ENCODE assay signal across 8 cellular contexts in genomic region chr4:37686373-37687174, GRCh38. TPM values are rescaled to one million over a fixed set of nuclear protein-coding genes. Genes with fewer than 3 reads are reported as not detected.
DNase-seq lines count a peak whose midpoint lies in the region; ATAC-seq and TF ChIP-seq lines count a peak whose summit lies in the region.

TSS of gene RELL1 (minus strand) at chr4:37686376. CDS start at chr4:37686287, 89 bp downstream.

- intact Hi-C loops in PC-3 (cut with micrococcal nuclease), result loop anchor here (5.0 kb wide), 2 partner anchors 39 to 116 kb away; no protein-coding TSS in a partner anchor

- BruUV-seq in PC-3 (replicated peaks; lab: Mats Ljungman, UMichigan), result no TSS peak

- H3F3A ChIP-seq in PC-3 (ENCODE audit: low read length, unreplicated experiment), result no peaks in the 10 kb centered on the region

- H3K9me2 ChIP-seq in PC-3 (replicated peaks; ENCODE audit: low read length), result no peaks in the 10 kb centered on the region

- H3K79me2 ChIP-seq in PC-3 (ENCODE audit: low read length), result no peaks in the 10 kb centered on the region

- H4K20me1 ChIP-seq in PC-3 (ENCODE audit: low read length), result no peaks in the 10 kb centered on the region

- H3K4me2 ChIP-seq in PC-3 (ENCODE audit: low read length), result peak within 1 kb of the TSS; percentile 96

- CTCF ChIA-PET in PC-3 (lab: Charles Lee), result interaction anchor here (0.6 to 0.9 kb wide), 4 partner anchors 71 to 140 kb away, joined by 3 to 6 read pairs (median 3); partner anchors contain the start of gene PGM2

- no peaks in the 10 kb centered on the region for H3K36me3 ChIP-seq in PC-3 (ENCODE audit: low read depth, low read length)

- H2AFZ ChIP-seq in PC-3 (ENCODE audit: low read length), result peak within 1 kb of the TSS; percentile 93

- POLR2A ChIA-PET in PC-3 (lab: Charles Lee; ENCODE audit: unreplicated experiment), result interaction anchor here (0.6 kb wide), 3 partner anchors 29 to 33 kb away, joined by 4 read pairs; no protein-coding TSS in a partner anchor

- peaks cover 10% of the 10 kb centered on the region for H3K4me1 ChIP-seq in PC-3 (ENCODE audit: insufficient read depth, low read length)
- peaks cover 51% of the 10 kb centered on the region for H3K4me1 ChIP-seq in mononuclear cell (ENCODE audit: insufficient read depth, low read length)

- TF ChIP-seq CTCF in PC-3 (conservative IDR thresholded peaks at IDR 0.05; ENCODE audit: low read depth, low read length) (no peak), epithelial cell of esophagus (IDR thresholded peaks at IDR 0.05; ENCODE audit: insufficient read depth, low read depth, low read length, missing control alignments) (no peak)

- no peak within 1 kb of the TSS for H3K27ac ChIP-seq in PC-3 (ENCODE audit: low read length)

- peak; percentile 98 for DNase-seq in DMS 273 (lab: John Stamatoyannopoulos, UW; ENCODE audit: unreplicated experiment)
- DNase-seq in Jurkat, Clone E6-1 (ENCODE audit: low read depth, low spot score), result peak; percentile 98
- peak; percentile 97 for DNase-seq in PC-3
- DNase-seq in activated T-cell treated with anti-CD3 and anti-CD28 coated beads, Interleukin-2, amount 50 U/mL, for 1 hour, result peak; percentile 99
- peak; percentile 100 for DNase-seq in epithelial cell of esophagus (ENCODE audit: low read depth)
- peak; percentile 94 to 99 for DNase-seq in stimulated activated CD8-positive, alpha-beta memory T cell treated with anti-CD3 and anti-CD28 coated beads, Interleukin-2, amount 100 ng/mL, for 48 hours (ENCODE audit: low read depth in 2 of 2)

- ATAC-seq in GM21717 (IDR thresholded peaks at IDR 0.05; ENCODE audit: unreplicated experiment), result peak; percentile 80
- ATAC-seq in PC-3, result peak; percentile 88

- peak within 1 kb of the TSS; percentile 69 for H3K9ac ChIP-seq in PC-3 (ENCODE audit: low read length)

- H3K9me3 ChIP-seq in PC-3 (ENCODE audit: low read length) (no peaks in the 10 kb centered on the region), mononuclear cell (ENCODE audit: low read depth, low read length) (no peaks in the 10 kb centered on the region)

- H3K27me3 ChIP-seq in PC-3 (ENCODE audit: low read length) (no peaks in the 10 kb centered on the region), mononuclear cell (ENCODE audit: insufficient read depth, low read length) (no peaks in the 10 kb centered on the region)

- peak within 1 kb of the TSS; percentile 70 for H3K4me3 ChIP-seq in Jurkat, Clone E6-1 (ENCODE audit: low read length)
- H3K4me3 ChIP-seq in PC-3 (ENCODE audit: low read length) (peak within 1 kb of the TSS; percentile 85), epithelial cell of esophagus (ENCODE audit: low read length) (peak within 1 kb of the TSS; percentile 67), mononuclear cell (ENCODE audit: low read length) (peak within 1 kb of the TSS; percentile 86)

RNA-seq across cellular contexts. Expression of gene RELL1, which starts in this region (rescaled TPM):
- polyA plus RNA-seq in Jurkat, Clone E6-1 (2012; ENCODE audit: insufficient read depth, insufficient read length), result 1.5 TPM
- total RNA-seq in PC-3 (2014; rRNA removed), result 14.6 and 19.5 TPM in 2 replicates
- total RNA-seq in mononuclear cell, result 62.3 TPM
